Comparison of ENCODE assay signal across 7 cellular contexts in the genomic region with DNA sequence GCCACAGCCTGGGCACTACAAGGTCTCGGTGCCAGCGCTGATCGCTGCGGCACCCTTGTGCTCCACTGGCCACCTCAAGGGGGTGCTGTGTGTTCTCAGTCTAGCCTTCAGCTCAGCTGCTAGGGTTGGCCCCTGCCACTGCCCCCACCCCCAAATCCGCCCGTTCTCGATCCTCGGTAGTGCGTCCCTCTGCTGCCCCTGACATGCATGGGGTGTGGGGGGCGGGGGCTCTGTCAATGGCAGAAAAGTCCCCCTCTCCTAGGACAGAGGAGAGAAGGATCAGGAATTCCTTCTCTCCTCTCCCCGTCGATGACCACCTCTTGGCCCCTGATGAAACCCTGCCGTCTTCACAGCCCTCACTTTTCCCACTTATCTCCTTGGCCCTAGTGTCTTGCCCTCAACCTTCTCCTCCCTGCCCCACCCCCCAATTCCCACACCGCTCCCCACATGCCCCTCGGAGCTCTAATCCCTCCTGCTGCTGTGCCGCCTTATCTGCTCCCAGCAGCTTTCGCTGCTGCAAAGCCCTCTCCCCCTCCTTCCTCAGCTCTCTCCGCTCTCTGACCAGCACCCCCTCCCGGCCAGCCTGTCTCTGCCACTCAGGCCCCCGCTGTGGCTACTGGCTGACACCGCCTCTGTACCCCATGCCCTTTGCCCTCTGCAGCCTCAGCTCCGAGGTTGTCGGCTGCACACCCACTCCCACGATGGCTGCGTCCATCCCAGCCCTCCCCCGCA.
DNase-seq lines count a peak whose midpoint lies in the region; ATAC-seq and TF ChIP-seq lines count a peak whose summit lies in the region.

No MANE protein-coding gene starts in this region.

- peaks cover 22% of the 10 kb centered on the region for H3K4me1 Mint-ChIP-seq in memory B cell
- H3K4me1 Mint-ChIP-seq in stimulated activated naive CD8-positive, alpha-beta T cell treated with anti-CD3 and anti-CD28 coated beads, Interleukin-15, amount 100 ng/mL, for 72 hours: peaks cover 45% of the 10 kb centered on the region

- H3K27ac ChIP-seq in effector memory CD4-positive, alpha-beta T cell (ENCODE audit: insufficient read depth, low read length, poor library complexity, severe bottlenecking): no peak overlapping the region

- peaks cover 15% of the 10 kb centered on the region for H3K36me3 Mint-ChIP-seq in memory B cell

- H3K36me3 ChIP-seq in effector memory CD4-positive, alpha-beta T cell (ENCODE audit: control insufficient read depth, insufficient read depth, low read length): peaks cover 19% of the 10 kb centered on the region

- no peak overlapping the region for H3K27ac Mint-ChIP-seq in memory B cell
- no peak overlapping the region for H3K27ac Mint-ChIP-seq in stimulated activated naive CD8-positive, alpha-beta T cell treated with anti-CD3 and anti-CD28 coated beads, Interleukin-15, amount 100 ng/mL, for 72 hours

- H3K4me3 ChIP-seq in effector memory CD4-positive, alpha-beta T cell (ENCODE audit: insufficient read depth, low read depth, low read length, poor library complexity, severe bottlenecking): no peak overlapping the region

- peaks cover 12% of the 10 kb centered on the region for H3K4me1 ChIP-seq in effector memory CD4-positive, alpha-beta T cell (ENCODE audit: control insufficient read depth, insufficient read depth, low read length, poor library complexity, severe bottlenecking)

- no peaks in the 10 kb centered on the region for H3K9me3 Mint-ChIP-seq in memory B cell
- H3K9me3 Mint-ChIP-seq in stimulated activated naive CD8-positive, alpha-beta T cell treated with anti-CD3 and anti-CD28 coated beads, Interleukin-15, amount 100 ng/mL, for 72 hours: no peaks in the 10 kb centered on the region

- DNase-seq in NCI-H226 (peak; percentile 63), memory B cell (ENCODE audit: low spot score in 2 of 2) (peak in 1 of 2 donors; percentile 51)
- peak; percentile 35 to 38 for DNase-seq in activated CD4-positive, alpha-beta T cell treated with anti-CD3 and anti-CD28 coated beads, Interleukin-2, amount 50 U/mL, for 4 hours
- DNase-seq in effector memory CD4-positive, alpha-beta T cell: peak in 2 of 3 donors; percentile 9 to 19
- DNase-seq in stimulated activated naive CD8-positive, alpha-beta T cell treated with anti-CD3 and anti-CD28 coated beads, Interleukin-15, amount 100 ng/mL, for 72 hours: peak; percentile 50 to 53

- H3K9me3 ChIP-seq in effector memory CD4-positive, alpha-beta T cell (ENCODE audit: control insufficient read depth, low read length): no peaks in the 10 kb centered on the region

- peaks cover 36% of the 10 kb centered on the region for H3K27me3 Mint-ChIP-seq in memory B cell
- peaks cover 70% of the 10 kb centered on the region for H3K27me3 Mint-ChIP-seq in stimulated activated naive CD8-positive, alpha-beta T cell treated with anti-CD3 and anti-CD28 coated beads, Interleukin-15, amount 100 ng/mL, for 72 hours

- peaks cover 22% of the 10 kb centered on the region for H3K27me3 ChIP-seq in effector memory CD4-positive, alpha-beta T cell (replicated peaks; ENCODE audit: control insufficient read depth, insufficient read depth, low read length, poor library complexity, severe bottlenecking)

- ATAC-seq in HG02759 (IDR thresholded peaks at IDR 0.05; ENCODE audit: unreplicated experiment): peak; percentile 73
- peak; percentile 84 for ATAC-seq in memory B cell (ENCODE audit: low read depth)
- ATAC-seq in stimulated activated naive CD8-positive, alpha-beta T cell treated with anti-CD3 and anti-CD28 coated beads, Interleukin-15, amount 100 ng/mL, for 72 hours: peak; percentile 75

- TF ChIP-seq CTCF in GM12874 (IDR thresholded peaks at IDR 0.05; ENCODE audit: insufficient read depth, low read depth, low read length): peak; percentile 82

- peak overlapping the region; percentile 53 for H3K4me3 Mint-ChIP-seq in memory B cell
- H3K4me3 Mint-ChIP-seq in stimulated activated naive CD8-positive, alpha-beta T cell treated with anti-CD3 and anti-CD28 coated beads, Interleukin-15, amount 100 ng/mL, for 72 hours: peak overlapping the region; percentile 3 to 4
